Comparison of ENCODE assay signal across 15 cellular contexts in genomic region chr7:108253275-108254044, GRCh38.
DNase-seq lines count a peak whose midpoint lies in the region; ATAC-seq and TF ChIP-seq lines count a peak whose summit lies in the region.
"Had no signal": no experiment of that assay in that cellular context is flagged by ENCODE, and none has a peak within 500 bp of the region (broad histone marks: within the 10 kb centered on the region; RNA-seq: fewer than 3 reads in every experiment).

No MANE protein-coding gene starts in this region.

- H2AFZ ChIP-seq in parathyroid adenoma: no peak overlapping the region
- H2AFZ ChIP-seq: PC-9 had no signal

- H3K4me2 ChIP-seq in parathyroid adenoma (ENCODE audit: low read length): no peak overlapping the region
- H3K4me2 ChIP-seq: PC-9 had no signal

- H3K27ac ChIP-seq in brain microvascular endothelial cell: no peak overlapping the region
- peak overlapping the region; percentile 12 for H3K27ac ChIP-seq in parathyroid adenoma
- H3K27ac ChIP-seq: 22Rv1, PC-9, suprapubic skin had no signal

- DNase-seq in DMS53 (lab: John Stamatoyannopoulos, UW) (peak; percentile 49), DMS53 treated with DMSO at 0.1 percent for 48 hours (lab: John Stamatoyannopoulos, UW; ENCODE audit: unreplicated experiment) (no peak), NCI-H2171 (lab: John Stamatoyannopoulos, UW) (peak; percentile 89), brain microvascular endothelial cell (peak; percentile 54), NCI-H146 (lab: John Stamatoyannopoulos, UW) (no peak), GDM1 (lab: John Stamatoyannopoulos, UW) (no peak)
- DNase-seq: activated CD4-positive, alpha-beta T cell treated with anti-CD3 and anti-CD28 coated beads for 4 hours; immature natural killer cell; NCI-H226; T-helper 17 cell had no signal

- in situ Hi-C loops in brain microvascular endothelial cell (cut with HindIII; ENCODE audit: low pct_ligation_motif_present, low sequenced_read_pairs): no loop called here

- ATAC-seq in GM21515 (IDR thresholded peaks at IDR 0.05; ENCODE audit: unreplicated experiment): no peak
- ATAC-seq: T-helper 17 cell had no signal

- TF ChIP-seq CTCF in brain microvascular endothelial cell (IDR thresholded peaks at IDR 0.05; ENCODE audit: low read depth, low read length, missing control alignments): no peak
- no peak for TF ChIP-seq CTCF in parathyroid adenoma (IDR thresholded peaks at IDR 0.05)

- H3K79me2 ChIP-seq in parathyroid adenoma: peaks cover 3% of the 10 kb centered on the region

- H3K9ac ChIP-seq in parathyroid adenoma: no peak overlapping the region

- H3K27me3 ChIP-seq in brain microvascular endothelial cell (replicated peaks) (no peaks in the 10 kb centered on the region), parathyroid adenoma (ENCODE audit: control insufficient read depth, insufficient read depth, low read length) (no peaks in the 10 kb centered on the region)
- H3K27me3 ChIP-seq: suprapubic skin had no signal

- no peaks in the 10 kb centered on the region for H3K9me3 ChIP-seq in parathyroid adenoma (ENCODE audit: control insufficient read depth, low read length)
- H3K9me3 ChIP-seq: suprapubic skin had no signal

- no peak overlapping the region for H3K4me3 ChIP-seq in brain microvascular endothelial cell (ENCODE audit: low read depth, low read length)
- no peak overlapping the region for H3K4me3 ChIP-seq in parathyroid adenoma (ENCODE audit: low read depth, low read length)
- H3K4me3 ChIP-seq: PC-9, suprapubic skin had no signal

- peaks cover 19% of the 10 kb centered on the region for H3K4me1 ChIP-seq in parathyroid adenoma
- H3K4me1 ChIP-seq: suprapubic skin had no signal

- H3K36me3 ChIP-seq in brain microvascular endothelial cell (replicated peaks) (no peaks in the 10 kb centered on the region), parathyroid adenoma (ENCODE audit: control insufficient read depth, insufficient read depth, low read length) (no peaks in the 10 kb centered on the region)
- H3K36me3 ChIP-seq: suprapubic skin had no signal

Comparison
In these comparisons a context has a peak if more than half of its experiments do, and no peak if none do; other contexts are left out.
1. DNase-seq: peak in DMS53 (single experiment), NCI-H2171 (single experiment) and brain microvascular endothelial cell (single experiment); none in DMS53 treated with DMSO at 0.1 percent for 48 hours (single experiment), NCI-H146 (single experiment) and GDM1 (single experiment).